In genomic region chr1:64986903-64987871, GRCh38 we compare ENCODE assay signal across 1 cellular context.
TF ChIP-seq lines count a peak whose summit lies in the region.

No MANE protein-coding gene starts in this region.

TF ChIP-seq in HepG2, 621 proteins besides CTCF, POLR2A, EP300 and RAD21 (continued from another document and continues in another):
- TF ChIP-seq ATF4 (CRISPR knock-in tag; IDR thresholded peaks at IDR 0.05) (peak in 1 of 2 experiments; percentile 97; a peak in 2 of 4 replicates), RBM39 (IDR thresholded peaks at IDR 0.05; ENCODE audit: low read depth, low read length, poor library complexity, severe bottlenecking) (no peak), SSRP1 (CRISPR knock-in tag; IDR thresholded peaks at IDR 0.05) (no peak), TEAD2 (CRISPR knock-in tag; IDR thresholded peaks at IDR 0.05) (no peak), SOX13 (IDR thresholded peaks at IDR 0.05) (peak; percentile 96), SOX13 (CRISPR knock-in tag; conservative IDR thresholded peaks at IDR 0.05 in 1 of 2, IDR thresholded peaks at IDR 0.05 in 1 of 2) (peak in 1 of 2 experiments; percentile 100; a peak in 2 of 4 replicates), U2AF1 (optimal IDR thresholded peaks at IDR 0.05; ENCODE audit: low read depth, low read length) (no peak), ZBTB46 (CRISPR knock-in tag; IDR thresholded peaks at IDR 0.05; ENCODE audit: borderline replicate concordance) (no peak), SOX6 (IDR thresholded peaks at IDR 0.05) (no peak), SOX6 (CRISPR knock-in tag; IDR thresholded peaks at IDR 0.05) (peak; percentile 100), NFYB (CRISPR knock-in tag; IDR thresholded peaks at IDR 0.05) (no peak), ZNF12 (CRISPR knock-in tag; IDR thresholded peaks at IDR 0.05) (0 out of 2 replicates have a peak, but pooled peaks have one; percentile 45), ZFP62 (CRISPR knock-in tag; IDR thresholded peaks at IDR 0.05) (no peak), PHF8 (CRISPR knock-in tag; IDR thresholded peaks at IDR 0.05) (no peak), SRSF9 (IDR thresholded peaks at IDR 0.05; ENCODE audit: borderline replicate concordance, insufficient read depth, low read depth, low read length, poor library complexity, severe bottlenecking) (no peak), EZH2 (conservative IDR thresholded peaks at IDR 0.05; ENCODE audit: low read depth, low read length) (no peak), ZFP36L2 (CRISPR knock-in tag; IDR thresholded peaks at IDR 0.05) (no peak), DPF2 (CRISPR knock-in tag; IDR thresholded peaks at IDR 0.05; ENCODE audit: borderline replicate concordance, low read depth) (peak; percentile 78; the same call in 1 of the 2 replicates), MEIS1 (CRISPR knock-in tag; IDR thresholded peaks at IDR 0.05; ENCODE audit: borderline replicate concordance) (peak; percentile 23; the same call in 1 of the 2 replicates), GFI1 (CRISPR knock-in tag; IDR thresholded peaks at IDR 0.05; ENCODE audit: borderline replicate concordance) (peak; percentile 59; the same call in 1 of the 2 replicates), SP4 (CRISPR knock-in tag; IDR thresholded peaks at IDR 0.05) (no peak), GATAD2A (CRISPR knock-in tag; IDR thresholded peaks at IDR 0.05) (peak; percentile 98), ASH2L (IDR thresholded peaks at IDR 0.05; ENCODE audit: insufficient read length, low read depth, low read length) (peak; percentile 78), ZNF589 (CRISPR knock-in tag; conservative IDR thresholded peaks at IDR 0.05) (0 out of 2 replicates have a peak, but pooled peaks have one; percentile 60), NONO (IDR thresholded peaks at IDR 0.05) (no peak), NONO (CRISPR knock-in tag; conservative IDR thresholded peaks at IDR 0.05) (peak; percentile 57), RFXANK (CRISPR knock-in tag; IDR thresholded peaks at IDR 0.05) (0 out of 2 replicates have a peak, but pooled peaks have one; percentile 69), RNF219 (CRISPR knock-in tag; IDR thresholded peaks at IDR 0.05) (0 out of 2 replicates have a peak, but pooled peaks have one; percentile 12), ZNF773 (CRISPR knock-in tag; IDR thresholded peaks at IDR 0.05; ENCODE audit: borderline replicate concordance) (no peak), ZNF644 (CRISPR knock-in tag; IDR thresholded peaks at IDR 0.05; ENCODE audit: low read depth) (peak; percentile 85; the same call in 1 of the 2 replicates), THAP8 (CRISPR knock-in tag; IDR thresholded peaks at IDR 0.05; ENCODE audit: borderline replicate concordance) (no peak), SYNCRIP (IDR thresholded peaks at IDR 0.05; ENCODE audit: insufficient read depth, low read depth, low read length) (no peak), ZNF432 (CRISPR knock-in tag; IDR thresholded peaks at IDR 0.05; ENCODE audit: borderline replicate concordance) (no peak), CERS6 (CRISPR knock-in tag; IDR thresholded peaks at IDR 0.05) (no peak), BCL6 (CRISPR knock-in tag; IDR thresholded peaks at IDR 0.05) (peak; percentile 93), ZNF724P (CRISPR knock-in tag; IDR thresholded peaks at IDR 0.05; ENCODE audit: borderline replicate concordance) (no peak), ZNF577 (CRISPR knock-in tag; IDR thresholded peaks at IDR 0.05; ENCODE audit: borderline replicate concordance, low read depth) (no peak)
- TF ChIP-seq, protein P1, sequence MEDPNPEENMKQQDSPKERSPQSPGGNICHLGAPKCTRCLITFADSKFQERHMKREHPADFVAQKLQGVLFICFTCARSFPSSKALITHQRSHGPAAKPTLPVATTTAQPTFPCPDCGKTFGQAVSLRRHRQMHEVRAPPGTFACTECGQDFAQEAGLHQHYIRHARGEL (CRISPR knock-in tag; IDR thresholded peaks at IDR 0.05), result no peak
- TF ChIP-seq, protein P2, sequence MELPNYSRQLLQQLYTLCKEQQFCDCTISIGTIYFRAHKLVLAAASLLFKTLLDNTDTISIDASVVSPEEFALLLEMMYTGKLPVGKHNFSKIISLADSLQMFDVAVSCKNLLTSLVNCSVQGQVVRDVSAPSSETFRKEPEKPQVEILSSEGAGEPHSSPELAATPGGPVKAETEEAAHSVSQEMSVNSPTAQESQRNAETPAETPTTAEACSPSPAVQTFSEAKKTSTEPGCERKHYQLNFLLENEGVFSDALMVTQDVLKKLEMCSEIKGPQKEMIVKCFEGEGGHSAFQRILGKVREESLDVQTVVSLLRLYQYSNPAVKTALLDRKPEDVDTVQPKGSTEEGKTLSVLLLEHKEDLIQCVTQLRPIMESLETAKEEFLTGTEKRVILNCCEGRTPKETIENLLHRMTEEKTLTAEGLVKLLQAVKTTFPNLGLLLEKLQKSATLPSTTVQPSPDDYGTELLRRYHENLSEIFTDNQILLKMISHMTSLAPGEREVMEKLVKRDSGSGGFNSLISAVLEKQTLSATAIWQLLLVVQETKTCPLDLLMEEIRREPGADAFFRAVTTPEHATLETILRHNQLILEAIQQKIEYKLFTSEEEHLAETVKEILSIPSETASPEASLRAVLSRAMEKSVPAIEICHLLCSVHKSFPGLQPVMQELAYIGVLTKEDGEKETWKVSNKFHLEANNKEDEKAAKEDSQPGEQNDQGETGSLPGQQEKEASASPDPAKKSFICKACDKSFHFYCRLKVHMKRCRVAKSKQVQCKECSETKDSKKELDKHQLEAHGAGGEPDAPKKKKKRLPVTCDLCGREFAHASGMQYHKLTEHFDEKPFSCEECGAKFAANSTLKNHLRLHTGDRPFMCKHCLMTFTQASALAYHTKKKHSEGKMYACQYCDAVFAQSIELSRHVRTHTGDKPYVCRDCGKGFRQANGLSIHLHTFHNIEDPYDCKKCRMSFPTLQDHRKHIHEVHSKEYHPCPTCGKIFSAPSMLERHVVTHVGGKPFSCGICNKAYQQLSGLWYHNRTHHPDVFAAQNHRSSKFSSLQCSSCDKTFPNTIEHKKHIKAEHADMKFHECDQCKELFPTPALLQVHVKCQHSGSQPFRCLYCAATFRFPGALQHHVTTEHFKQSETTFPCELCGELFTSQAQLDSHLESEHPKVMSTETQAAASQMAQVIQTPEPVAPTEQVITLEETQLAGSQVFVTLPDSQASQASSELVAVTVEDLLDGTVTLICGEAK (IDR thresholded peaks at IDR 0.05), result no peak
- TF ChIP-seq, protein P2 (CRISPR knock-in tag; IDR thresholded peaks at IDR 0.05), result no peak
- TF ChIP-seq, protein P3, sequence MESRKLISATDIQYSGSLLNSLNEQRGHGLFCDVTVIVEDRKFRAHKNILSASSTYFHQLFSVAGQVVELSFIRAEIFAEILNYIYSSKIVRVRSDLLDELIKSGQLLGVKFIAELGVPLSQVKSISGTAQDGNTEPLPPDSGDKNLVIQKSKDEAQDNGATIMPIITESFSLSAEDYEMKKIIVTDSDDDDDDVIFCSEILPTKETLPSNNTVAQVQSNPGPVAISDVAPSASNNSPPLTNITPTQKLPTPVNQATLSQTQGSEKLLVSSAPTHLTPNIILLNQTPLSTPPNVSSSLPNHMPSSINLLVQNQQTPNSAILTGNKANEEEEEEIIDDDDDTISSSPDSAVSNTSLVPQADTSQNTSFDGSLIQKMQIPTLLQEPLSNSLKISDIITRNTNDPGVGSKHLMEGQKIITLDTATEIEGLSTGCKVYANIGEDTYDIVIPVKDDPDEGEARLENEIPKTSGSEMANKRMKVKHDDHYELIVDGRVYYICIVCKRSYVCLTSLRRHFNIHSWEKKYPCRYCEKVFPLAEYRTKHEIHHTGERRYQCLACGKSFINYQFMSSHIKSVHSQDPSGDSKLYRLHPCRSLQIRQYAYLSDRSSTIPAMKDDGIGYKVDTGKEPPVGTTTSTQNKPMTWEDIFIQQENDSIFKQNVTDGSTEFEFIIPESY (CRISPR knock-in tag; IDR thresholded peaks at IDR 0.05), result peak; percentile 22; the same call in 1 of the 2 replicates
- TF ChIP-seq, protein P4, sequence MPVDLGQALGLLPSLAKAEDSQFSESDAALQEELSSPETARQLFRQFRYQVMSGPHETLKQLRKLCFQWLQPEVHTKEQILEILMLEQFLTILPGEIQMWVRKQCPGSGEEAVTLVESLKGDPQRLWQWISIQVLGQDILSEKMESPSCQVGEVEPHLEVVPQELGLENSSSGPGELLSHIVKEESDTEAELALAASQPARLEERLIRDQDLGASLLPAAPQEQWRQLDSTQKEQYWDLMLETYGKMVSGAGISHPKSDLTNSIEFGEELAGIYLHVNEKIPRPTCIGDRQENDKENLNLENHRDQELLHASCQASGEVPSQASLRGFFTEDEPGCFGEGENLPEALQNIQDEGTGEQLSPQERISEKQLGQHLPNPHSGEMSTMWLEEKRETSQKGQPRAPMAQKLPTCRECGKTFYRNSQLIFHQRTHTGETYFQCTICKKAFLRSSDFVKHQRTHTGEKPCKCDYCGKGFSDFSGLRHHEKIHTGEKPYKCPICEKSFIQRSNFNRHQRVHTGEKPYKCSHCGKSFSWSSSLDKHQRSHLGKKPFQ (CRISPR knock-in tag; IDR thresholded peaks at IDR 0.05; ENCODE audit: insufficient replicate concordance), result no peak
- TF ChIP-seq, protein P5, sequence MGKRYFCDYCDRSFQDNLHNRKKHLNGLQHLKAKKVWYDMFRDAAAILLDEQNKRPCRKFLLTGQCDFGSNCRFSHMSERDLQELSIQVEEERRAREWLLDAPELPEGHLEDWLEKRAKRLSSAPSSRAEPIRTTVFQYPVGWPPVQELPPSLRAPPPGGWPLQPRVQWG (CRISPR knock-in tag; IDR thresholded peaks at IDR 0.05; ENCODE audit: borderline replicate concordance, low read depth), result no peak
